8 cellular contexts compared by ENCODE assay signal in genomic region chr12:27709212-27709931, GRCh38. TPM values are rescaled to one million over a fixed set of nuclear protein-coding genes. Genes with fewer than 3 reads are reported as not detected.
DNase-seq lines count a peak whose midpoint lies in the region; ATAC-seq, FAIRE-seq and TF ChIP-seq lines count a peak whose summit lies in the region.

No MANE protein-coding gene starts in this region.

- H3K4me3 ChIP-seq in BJ (ENCODE audit: low read depth, low read length) (peak overlapping the region; percentile 63), KMS-11 (IDR thresholded peaks at IDR 0.05; ENCODE audit: insufficient read depth, low read depth, low read length) (no peak overlapping the region), pancreas (peak overlapping the region; percentile 68 to 99 (median 87))

- H3K4me2 ChIP-seq in KMS-11, result no peak overlapping the region

- H3K27me3 ChIP-seq in BJ (ENCODE audit: control insufficient read depth, insufficient read depth, low read length) (no peaks in the 10 kb centered on the region), KMS-11 (ENCODE audit: insufficient read depth, low read depth) (no peaks in the 10 kb centered on the region), pancreas (no peaks in the 10 kb centered on the region)

- CTCF ChIA-PET in BJ (lab: Yijun Ruan, JAX), result interaction anchor here (1.5 kb wide), 1 partner anchor 9 kb away, joined by 4 read pairs; no protein-coding TSS in a partner anchor

- TF ChIP-seq CTCF in BJ (IDR thresholded peaks at IDR 0.05; ENCODE audit: insufficient read depth, low read depth, low read length), result no peak
- no peak for TF ChIP-seq CTCF in KMS-11 (conservative IDR thresholded peaks at IDR 0.05; ENCODE audit: low read depth, low read length)
- no peak for TF ChIP-seq CTCF in pancreas (IDR thresholded peaks at IDR 0.05)

- H3K27ac ChIP-seq in KMS-11 (no peak overlapping the region), pancreas (peak overlapping the region; percentile 80 to 88 (median 82))

- H3K9me3 ChIP-seq in pancreas, result no peaks in the 10 kb centered on the region

- H3K27me3 Mint-ChIP-seq in effector memory CD8-positive, alpha-beta T cell, result no peaks in the 10 kb centered on the region

- H3K4me1 ChIP-seq in KMS-11 (ENCODE audit: low read depth, poor library complexity, severe bottlenecking), result peaks cover 23% of the 10 kb centered on the region
- peaks cover 8 to 11% (median 10%) of the 10 kb centered on the region in 3 donors for H3K4me1 ChIP-seq in pancreas

- no peak for DNase-seq in BJ (ENCODE audit: low read depth)
- no peak for DNase-seq in effector memory CD8-positive, alpha-beta T cell
- no peak for DNase-seq in pancreas
- DNase-seq in activated CD4-positive, CD25-positive, alpha-beta regulatory T cell treated with anti-CD3 and anti-CD28 coated beads, Interleukin-2, amount 50 U/mL, for 72 hours, result no peak
- DNase-seq in T-helper 1 cell, result no peak
- no peak for DNase-seq in NCI-H2107 (lab: John Stamatoyannopoulos, UW)
- no peak for DNase-seq in glomerular visceral epithelial cell (ENCODE audit: extremely low spot score)

- H3K36me3 ChIP-seq in BJ (ENCODE audit: control insufficient read depth, insufficient read depth, low read length), result no peaks in the 10 kb centered on the region; the same call in 1 of the 2 replicates
- no peaks in the 10 kb centered on the region for H3K36me3 ChIP-seq in KMS-11 (ENCODE audit: insufficient read depth)
- H3K36me3 ChIP-seq in pancreas, result no peaks in the 10 kb centered on the region

- no peak for FAIRE-seq in pancreas (lab: Jason Lieb, UNC)

- H4K20me1 ChIP-seq in KMS-11 (ENCODE audit: insufficient read depth), result no peaks in the 10 kb centered on the region

- no peak overlapping the region for H3K9ac ChIP-seq in KMS-11

- peaks cover 32% of the 10 kb centered on the region for H3K79me2 ChIP-seq in KMS-11 (ENCODE audit: insufficient read depth, low read depth)

- no peaks in the 10 kb centered on the region for H3K9me3 Mint-ChIP-seq in effector memory CD8-positive, alpha-beta T cell

- peak overlapping the region; percentile 90; the same call in 1 of the 2 replicates for H2AFZ ChIP-seq in KMS-11 (ENCODE audit: low read depth)

- WGBS in pancreas, 2 donors, result 53 to 59% methylated on average over 12 of the region's 12 CpGs

- H3K27ac Mint-ChIP-seq in effector memory CD8-positive, alpha-beta T cell, result no peak overlapping the region

- H3K4me3 Mint-ChIP-seq in effector memory CD8-positive, alpha-beta T cell, result peak overlapping the region; percentile 92 to 98

- H3K36me3 Mint-ChIP-seq in effector memory CD8-positive, alpha-beta T cell (ENCODE audit: insufficient read depth), result peaks cover 17% of the 10 kb centered on the region

- intact Hi-C loops in pancreas (cut with DNase I), result no loop called here

- no peak for ATAC-seq in effector memory CD8-positive, alpha-beta T cell (replicated peaks)
- ATAC-seq in pancreas, result no peak

- H3K4me1 Mint-ChIP-seq in effector memory CD8-positive, alpha-beta T cell (ENCODE audit: low read depth in 2 of 2), result peaks cover 22 to 34% of the 10 kb centered on the region in 2 donors

- POLR2A ChIA-PET in BJ (lab: Charles Lee), result no interaction called here

RNA-seq across cellular contexts. Expression of gene MRPS35, which starts 1.3 kb away (rescaled TPM):
- polyA plus RNA-seq in BJ (2011; rRNA removed) (45.8 and 52.1 TPM in 2 replicates), pancreas (10 to 100 TPM in 1 of 2 donors, 1 to 10 TPM in 1; 9.3 to 20.0 TPM)
- 12.8 and 16.4 TPM in 2 replicates for polyA minus RNA-seq in BJ (2011; rRNA and poly(A)+ RNA removed)
- 10 to 100 TPM in 4 of 6 donors, 1 to 10 TPM in 2; 8.2 to 21.4 (median 14.9) TPM for total RNA-seq in pancreas

RNA-seq across cellular contexts. Expression of gene REP15, which starts 13.1 kb away (rescaled TPM):
- polyA plus RNA-seq in BJ (2011; rRNA removed) (0.63 and 1.0 TPM in 2 replicates), pancreas (1 to 10 TPM in 1 of 2 donors, under 1 TPM in 1; 0.80 to 1.1 TPM)
- polyA minus RNA-seq in BJ (2011; rRNA and poly(A)+ RNA removed), result 0.81 and 0.87 TPM in 2 replicates
- 1 to 10 TPM in 1 of 6 donors, under 1 TPM in 4, not detected in 1; 0.39 to 1.5 (median 0.51) TPM for total RNA-seq in pancreas
